In genomic region chr5:130710596-130710995, GRCh38 we compare ENCODE assay signal across 19 cellular contexts.
DNase-seq lines count a peak whose midpoint lies in the region; ATAC-seq, FAIRE-seq and TF ChIP-seq lines count a peak whose summit lies in the region.
"Had no signal": no experiment of that assay in that cellular context is flagged by ENCODE, and none has a peak within 500 bp of the region (broad histone marks: within the 10 kb centered on the region; RNA-seq: fewer than 3 reads in every experiment).

No MANE protein-coding gene starts in this region.

- no peaks in the 10 kb centered on the region for H4K20me1 ChIP-seq in HepG2 (ENCODE audit: insufficient read depth, low read length)

- TF ChIP-seq EP300 in HepG2 (IDR thresholded peaks at IDR 0.05; ENCODE audit: low read depth in 2 of 2, low read length in 2 of 2), result no peak
- no peak for TF ChIP-seq EP300 in HepG2 (CRISPR knock-in tag; IDR thresholded peaks at IDR 0.05; ENCODE audit: borderline replicate concordance)

- in situ Hi-C loops in HepG2 (cut with HindIII; ENCODE audit: extremely low pct_ligation_motif_present, low pct_unique_long_range_greater_than_20kb), result loop anchor here (25.0 kb wide), 1 partner anchor 598 kb away; no protein-coding TSS in a partner anchor

- FAIRE-seq in HepG2 (lab: Jason Lieb, UNC) (no peak), GM12891 (lab: Jason Lieb, UNC) (no peak)

- no peaks in the 10 kb centered on the region for H3K9me3 ChIP-seq in HepG2 (ENCODE audit: low read length)
- no peaks in the 10 kb centered on the region for H3K9me3 ChIP-seq in right lobe of liver
- H3K9me3 ChIP-seq in colonic mucosa, result no peaks in the 10 kb centered on the region
- H3K9me3 ChIP-seq: transverse colon had no signal

- TF ChIP-seq POLR2A in HepG2 (IDR thresholded peaks at IDR 0.05; ENCODE audit: insufficient read depth in 1 of 2, low read depth in 2 of 2, low read length in 2 of 2), result no peak
- TF ChIP-seq POLR2A in right lobe of liver (IDR thresholded peaks at IDR 0.05), result no peak
- TF ChIP-seq POLR2A in GM12891 (IDR thresholded peaks at IDR 0.05; ENCODE audit: low read depth, low read length), result no peak

- under 1% methylated on average over 4 of the region's 4 CpGs for WGBS in HepG2 (ENCODE audit: low lambda C conversion rate)
- 17% methylated on average over 4 of the region's 4 CpGs for WGBS in right lobe of liver (ENCODE audit: insufficient coverage, low coverage, low lambda C conversion rate, missing lambda C conversion rate)

- H3K4me1 ChIP-seq in HepG2 (ENCODE audit: insufficient read depth, low read length) (peaks cover 13% of the 10 kb centered on the region), right lobe of liver (no peaks in the 10 kb centered on the region), colonic mucosa (no peaks in the 10 kb centered on the region)
- H3K4me1 ChIP-seq: transverse colon had no signal

- intact Hi-C loops in HepG2 (cut with micrococcal nuclease; ENCODE audit: unreplicated experiment) (no loop called here), right lobe of liver (cut with DNase I) (no loop called here), colonic mucosa (cut with DNase I) (no loop called here)

- no TSS peak for BruUV-seq in HepG2 (replicated peaks; lab: Mats Ljungman, UMichigan)

- peak; percentile 68 for ATAC-seq in HepG2
- no peak for ATAC-seq in right lobe of liver
- ATAC-seq: activated naive CD8-positive, alpha-beta T cell treated with anti-CD3 and anti-CD28 coated beads, Interleukin-2, amount 50 U/mL, for 24 hours; activated T-cell treated with anti-CD3 and anti-CD28 coated beads, Interleukin-2, amount 50 U/mL, for 4 hours had no signal

- H3K79me2 ChIP-seq in HepG2 (ENCODE audit: insufficient read depth, low read length), result no peaks in the 10 kb centered on the region

- POLR2A ChIA-PET in HepG2 (lab: Yijun Ruan, JAX), result no interaction called here

- H3K36me3 ChIP-seq in HepG2 (replicated peaks in 1 of 2; ENCODE audit: control insufficient read depth in 1 of 2, insufficient read depth in 2 of 2, low read length in 2 of 2), result no peaks in the 10 kb centered on the region
- H3K36me3 ChIP-seq in right lobe of liver, result no peaks in the 10 kb centered on the region
- no peaks in the 10 kb centered on the region for H3K36me3 ChIP-seq in colonic mucosa
- H3K36me3 ChIP-seq: transverse colon had no signal

- H3K27me3 ChIP-seq in HepG2 (ENCODE audit: control insufficient read depth in 1 of 2, insufficient read depth in 2 of 2, low read length in 2 of 2), result no peaks in the 10 kb centered on the region
- H3K27me3 ChIP-seq in right lobe of liver, result no peaks in the 10 kb centered on the region
- H3K27me3 ChIP-seq in colonic mucosa, result no peaks in the 10 kb centered on the region
- H3K27me3 ChIP-seq: transverse colon had no signal

- H3K9ac ChIP-seq in HepG2 (ENCODE audit: insufficient read depth, low read depth, low read length) (no peak overlapping the region), colonic mucosa (ENCODE audit: low read depth in 2 of 2, low read length in 2 of 2) (no peak overlapping the region)
- H3K9ac ChIP-seq: GM23248 had no signal

- H3K27ac ChIP-seq in HepG2 (ENCODE audit: extremely low read length, insufficient read depth, low read length) (no peak overlapping the region), right lobe of liver (no peak overlapping the region), colonic mucosa (no peak overlapping the region), substantia nigra (ENCODE audit: low read depth, low read length, poor library complexity, severe bottlenecking) (no peak overlapping the region)
- H3K27ac ChIP-seq: GM23248, transverse colon had no signal

- H3K4me2 ChIP-seq in HepG2 (ENCODE audit: low read depth, low read length), result peak overlapping the region; percentile 44

- CTCF ChIA-PET in HepG2 (lab: Yijun Ruan, JAX; ENCODE audit: low intra/inter-chr PET ratio, low total read pairs), result no interaction called here

- no peak overlapping the region for H2AFZ ChIP-seq in HepG2 (ENCODE audit: low read length)
- H2AFZ ChIP-seq: GM23248 had no signal

- no peak overlapping the region for H3K4me3 ChIP-seq in HepG2 (replicated peaks in 1 of 3; ENCODE audit: insufficient read depth in 1 of 3, low read depth in 2 of 3, low read length in 3 of 3)
- H3K4me3 ChIP-seq in right lobe of liver, result no peak overlapping the region
- H3K4me3 ChIP-seq in colonic mucosa, result no peak overlapping the region
- H3K4me3 ChIP-seq: GM23248, transverse colon had no signal

- TF ChIP-seq CTCF in HepG2 (CRISPR knock-in tag; IDR thresholded peaks at IDR 0.05) (no peak), right lobe of liver (IDR thresholded peaks at IDR 0.05) (no peak), colonic mucosa (IDR thresholded peaks at IDR 0.05) (no peak)

- DNase-seq in HepG2 (ENCODE audit: low spot score), result peak; percentile 33
- DNase-seq in right lobe of liver, result no peak
- peak; percentile 22 for DNase-seq in colonic mucosa
- DNase-seq in left kidney (ENCODE audit: low read depth, low spot score), result peak; percentile 27
- DNase-seq in substantia nigra (lab: John Stamatoyannopoulos, UW), result no peak
- no peak for DNase-seq in DMS79 (lab: John Stamatoyannopoulos, UW)
- DNase-seq in GM12891 (ENCODE audit: insufficient read length, low spot score), result no peak
- DNase-seq in NCI-H774 (lab: John Stamatoyannopoulos, UW), result no peak
- DNase-seq: 8988T; activated naive CD8-positive, alpha-beta T cell treated with anti-CD3 and anti-CD28 coated beads, Interleukin-2, amount 50 U/mL, for 24 hours; activated T-cell treated with anti-CD3 and anti-CD28 coated beads, Interleukin-2, amount 50 U/mL, for 4 hours; CD4-positive, CD25-positive, alpha-beta regulatory T cell; GM23248; NCI-H1105; NCI-H2171 treated with DMSO at 0.1 percent for 48 hours; retina; stimulated activated CD4-positive, alpha-beta T cell treated with anti-CD3 and anti-CD28 coated beads, Interleukin-4, amount 100 ng/mL, for 1 hour; T1000; transverse colon had no signal

- no peak for TF ChIP-seq RAD21 in HepG2 (CRISPR knock-in tag; IDR thresholded peaks at IDR 0.05)

TF ChIP-seq in HepG2, 621 proteins besides CTCF, POLR2A, EP300 and RAD21 (continues in another document):
- TF ChIP-seq RFXANK (CRISPR knock-in tag; IDR thresholded peaks at IDR 0.05), result no peak
- TF ChIP-seq ZNF556 (CRISPR knock-in tag; IDR thresholded peaks at IDR 0.05; ENCODE audit: borderline replicate concordance), result no peak
- no peak for TF ChIP-seq POLR2G (IDR thresholded peaks at IDR 0.05; ENCODE audit: low read depth, low read length)
- no peak for TF ChIP-seq ZBTB42 (CRISPR knock-in tag; IDR thresholded peaks at IDR 0.05)
- 0 out of 2 replicates have a peak, but pooled peaks have one; percentile 19 for TF ChIP-seq PAXIP1 (CRISPR knock-in tag; conservative IDR thresholded peaks at IDR 0.05)

TF ChIP-seq in GM12891, 5 proteins besides CTCF, POLR2A, EP300 and RAD21:
- no peak for TF ChIP-seq PAX5 (IDR thresholded peaks at IDR 0.05; ENCODE audit: insufficient read depth, low read length, severe bottlenecking)
- TF ChIP-seq POLR2AphosphoS5 (IDR thresholded peaks at IDR 0.05; ENCODE audit: low read depth, low read length), result no peak
- TF ChIP-seq SPI1 (IDR thresholded peaks at IDR 0.05; ENCODE audit: low read depth, low read length), result no peak
- TF ChIP-seq TAF1 (IDR thresholded peaks at IDR 0.05; ENCODE audit: low read depth, low read length), result no peak
- no peak for TF ChIP-seq POU2F2 (IDR thresholded peaks at IDR 0.05; ENCODE audit: low read depth, low read length)

Comparison
In these comparisons a context has a peak if more than half of its experiments do, and no peak if none do; other contexts are left out.
1. DNase-seq: peak in HepG2 (single experiment), colonic mucosa (single experiment) and left kidney (single experiment); none in right lobe of liver (0 of 3), substantia nigra (0 of 49), DMS79 (single experiment), GM12891 (single experiment) and NCI-H774 (single experiment).